ENCODE assay signal across 25 cellular contexts in genomic region chr18:38362286-38362792, GRCh38.
DNase-seq lines count a peak whose midpoint lies in the region; ATAC-seq and TF ChIP-seq lines count a peak whose summit lies in the region.
"Had no signal": no experiment of that assay in that cellular context is flagged by ENCODE, and none has a peak within 500 bp of the region (broad histone marks: within the 10 kb centered on the region; RNA-seq: fewer than 3 reads in every experiment).

No MANE protein-coding gene starts in this region.

- ATAC-seq in WTC11 (peak; percentile 66), HG02642 (IDR thresholded peaks at IDR 0.05; ENCODE audit: poor library complexity, unreplicated experiment) (no peak)
- ATAC-seq: activated CD4-positive, alpha-beta T cell treated with anti-CD3 and anti-CD28 coated beads for 36 hours; activated T-cell treated with anti-CD3 and anti-CD28 coated beads, Interleukin-2, amount 50 U/mL, for 72 hours; HCT116; K562 had no signal

- H3K4me1 ChIP-seq in A673 (ENCODE audit: insufficient read depth, low read length, poor library complexity, severe bottlenecking), result no peaks in the 10 kb centered on the region
- H3K4me1 ChIP-seq: BE2C, spleen, tibial artery had no signal

- no peak overlapping the region for H3K4me3 ChIP-seq in A673 (ENCODE audit: low read depth, low read length, poor library complexity, severe bottlenecking)
- H3K4me3 ChIP-seq: cardiac muscle cell, dorsolateral prefrontal cortex, K562, spleen, tibial artery had no signal

- H3K27ac ChIP-seq in A673 (ENCODE audit: low read depth, low read length, poor library complexity, severe bottlenecking), result no peak overlapping the region
- H3K27ac ChIP-seq: cardiac muscle cell, dorsolateral prefrontal cortex, spleen, tibial artery had no signal

- no peaks in the 10 kb centered on the region for H3K36me3 ChIP-seq in A673 (ENCODE audit: insufficient read depth, low read length, poor library complexity, severe bottlenecking)
- H3K36me3 ChIP-seq: BE2C, cardiac muscle cell, spleen, tibial artery had no signal

- no peaks in the 10 kb centered on the region for H3K27me3 Mint-ChIP-seq in WTC11 (ENCODE audit: low read depth)
- H3K27me3 Mint-ChIP-seq: activated CD4-positive, alpha-beta T cell treated with anti-CD3 and anti-CD28 coated beads for 36 hours; memory B cell; stimulated activated naive CD8-positive, alpha-beta T cell treated with anti-CD3 and anti-CD28 coated beads, Interleukin-15, Interleukin-2, amounts not matched to agents 100 ng/mL and 50 ng/mL, for 24 hours had no signal

- no peaks in the 10 kb centered on the region for H3K9me3 Mint-ChIP-seq in WTC11

- TF ChIP-seq CTCF in WTC11 (IDR thresholded peaks at IDR 0.05) (no peak), A673 (conservative IDR thresholded peaks at IDR 0.05; ENCODE audit: low read depth, low read length) (no peak)

- H3K27ac Mint-ChIP-seq in WTC11, result no peak overlapping the region
- H3K27ac Mint-ChIP-seq: activated CD4-positive, alpha-beta T cell treated with anti-CD3 and anti-CD28 coated beads for 36 hours; activated T-cell treated with anti-CD3 and anti-CD28 coated beads, Interleukin-2, amount 50 U/mL, for 72 hours; memory B cell; stimulated activated naive CD8-positive, alpha-beta T cell treated with anti-CD3 and anti-CD28 coated beads, Interleukin-15, Interleukin-2, amounts not matched to agents 100 ng/mL and 50 ng/mL, for 24 hours had no signal

- BruUV-seq in A673 (replicated peaks; lab: Mats Ljungman, UMichigan), result no TSS peak

- no peak overlapping the region for H3K4me3 Mint-ChIP-seq in WTC11
- H3K4me3 Mint-ChIP-seq: activated CD4-positive, alpha-beta T cell treated with anti-CD3 and anti-CD28 coated beads for 36 hours; activated T-cell treated with anti-CD3 and anti-CD28 coated beads, Interleukin-2, amount 50 U/mL, for 72 hours; memory B cell; stimulated activated naive CD8-positive, alpha-beta T cell treated with anti-CD3 and anti-CD28 coated beads, Interleukin-15, Interleukin-2, amounts not matched to agents 100 ng/mL and 50 ng/mL, for 24 hours had no signal

- no peaks in the 10 kb centered on the region for H3K9me3 ChIP-seq in A673 (ENCODE audit: low read depth, low read length, poor library complexity, severe bottlenecking)
- H3K9me3 ChIP-seq: BE2C, spleen, tibial artery had no signal

- intact Hi-C loops in A673 (cut with micrococcal nuclease; ENCODE audit: unreplicated experiment), result no loop called here

- H3K27me3 ChIP-seq in A673 (replicated peaks; ENCODE audit: insufficient read depth, low read depth, low read length, poor library complexity), result no peaks in the 10 kb centered on the region
- H3K27me3 ChIP-seq: BE2C, cardiac muscle cell, dorsolateral prefrontal cortex, spleen, tibial artery had no signal

- peak; percentile 16 for DNase-seq in NCI-H748 (lab: John Stamatoyannopoulos, UW; ENCODE audit: unreplicated experiment)
- no peak for DNase-seq in NCI-H748 treated with DMSO at 0.1 percent for 48 hours (lab: John Stamatoyannopoulos, UW)
- DNase-seq in NCI-H2227 (lab: John Stamatoyannopoulos, UW; ENCODE audit: unreplicated experiment), result peak; percentile 41
- peak; percentile 23 for DNase-seq in WTC11 (ENCODE audit: low spot score)
- DNase-seq in A673 (ENCODE audit: low spot score), result no peak
- DNase-seq in activated CD4-positive, alpha-beta T cell treated with anti-CD3 and anti-CD28 coated beads, Interleukin-2, amount 50 U/mL, for 1 hour, result no peak
- no peak for DNase-seq in DMS53 (lab: John Stamatoyannopoulos, UW)
- DNase-seq: activated CD4-positive, alpha-beta T cell treated with anti-CD3 and anti-CD28 coated beads for 36 hours; activated naive CD4-positive, alpha-beta T cell treated with anti-CD3 and anti-CD28 coated beads, Interleukin-2, amount 50 U/mL, for 16 hours; activated T-cell treated with anti-CD3 and anti-CD28 coated beads, Interleukin-2, amount 50 U/mL, for 72 hours; anterior cingulate cortex; BE2C; MM.1S; NCI-H2029; occipital lobe; spleen; T-helper 1 cell; tibial artery had no signal

- peaks cover 27% of the 10 kb centered on the region for H3K4me1 Mint-ChIP-seq in WTC11
- H3K4me1 Mint-ChIP-seq: memory B cell had no signal

- POLR2A ChIA-PET in WTC11 (lab: Charles Lee) (no interaction called here), A673 (lab: Charles Lee; ENCODE audit: low non-redundant PET) (no interaction called here)

- H3K36me3 Mint-ChIP-seq in WTC11, result no peaks in the 10 kb centered on the region
- H3K36me3 Mint-ChIP-seq: memory B cell had no signal

- CTCF ChIA-PET in WTC11 (lab: Charles Lee), result no interaction called here
- CTCF ChIA-PET in A673 (lab: Charles Lee), result interaction anchor here (0.5 kb wide), 1 partner anchor 888 kb away, joined by 3 read pairs; no protein-coding TSS in a partner anchor

TF ChIP-seq in WTC11, 78 proteins besides CTCF, POLR2A, EP300 and RAD21:
- TF ChIP-seq ZNF423 (CRISPR knock-in tag; IDR thresholded peaks at IDR 0.05) (peak; percentile 18; the same call in 1 of the 2 replicates), ZNF396 (CRISPR knock-in tag; IDR thresholded peaks at IDR 0.05; ENCODE audit: borderline replicate concordance) (no peak)

Comparison
In these comparisons a context has a peak if more than half of its experiments do, and no peak if none do; other contexts are left out.
1. DNase-seq: peak in NCI-H748 (single experiment), NCI-H2227 (single experiment) and WTC11 (single experiment); none in NCI-H748 treated with DMSO at 0.1 percent for 48 hours (single experiment), A673 (single experiment), activated CD4-positive, alpha-beta T cell treated with anti-CD3 and anti-CD28 coated beads, Interleukin-2, amount 50 U/mL, for 1 hour (single experiment) and DMS53 (single experiment).